ENCODE assay signal across 32 cellular contexts in the genomic region with DNA sequence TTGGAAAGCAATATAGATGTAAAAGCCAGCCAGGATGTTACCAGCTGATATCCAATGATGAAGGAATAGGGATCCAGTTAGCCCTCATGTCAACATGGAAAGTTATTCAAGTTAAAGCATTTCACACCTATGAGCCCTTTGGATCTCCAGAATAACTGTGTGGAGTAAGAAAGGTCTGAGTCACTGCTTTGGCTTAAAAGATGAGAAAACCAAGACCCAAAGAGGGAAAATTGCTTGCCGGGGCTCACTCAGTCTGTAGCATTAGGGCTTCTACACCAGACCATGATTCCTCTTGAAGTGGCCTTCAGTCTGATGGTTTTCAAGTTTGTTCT.
"Had no signal": no experiment of that assay in that cellular context is flagged by ENCODE, and none has a peak within 500 bp of the region (broad histone marks: within the 10 kb centered on the region; RNA-seq: fewer than 3 reads in every experiment).

No MANE protein-coding gene starts in this region.

- H3K4me3 ChIP-seq: cardiac muscle cell, coronary artery, dorsolateral prefrontal cortex, neural progenitor cell, stomach, suprapubic skin, tibial artery, upper lobe of right lung had no signal

- H2AFZ ChIP-seq: neural progenitor cell had no signal

- H3K4me1 ChIP-seq: neural progenitor cell, stomach, suprapubic skin, upper lobe of right lung had no signal

- H3K4me1 Mint-ChIP-seq: activated CD4-positive, alpha-beta memory T cell treated with anti-CD3 and anti-CD28 coated beads, Interleukin-2, amount 10 ng/mL, durations not matched to agents 7 days and 5 days; activated naive CD8-positive, alpha-beta T cell treated with anti-CD3 and anti-CD28 coated beads, Interleukin-2, amount 50 U/mL, for 24 hours; activated T-helper 17 cell treated with anti-CD3 and anti-CD28 coated beads, Interleukin-2, amount 50 U/mL, for 72 hours; immature natural killer cell; memory B cell; neural progenitor cell; WTC11 had no signal

- H3K27me3 Mint-ChIP-seq: activated CD4-positive, alpha-beta memory T cell treated with anti-CD3 and anti-CD28 coated beads, Interleukin-2, amount 10 ng/mL, durations not matched to agents 7 days and 5 days; activated naive CD4-positive, alpha-beta T cell treated with anti-CD3 and anti-CD28 coated beads, Interleukin-2, amount 50 U/mL, for 24 hours; activated naive CD8-positive, alpha-beta T cell treated with anti-CD3 and anti-CD28 coated beads, Interleukin-2, amount 50 U/mL, for 24 hours; activated T-helper 17 cell treated with anti-CD3 and anti-CD28 coated beads, Interleukin-2, amount 50 U/mL, for 72 hours; memory B cell had no signal

- H3K9me3 ChIP-seq: stomach, suprapubic skin, tibial artery, upper lobe of right lung had no signal

- H3K27ac ChIP-seq: cardiac muscle cell, coronary artery, dorsolateral prefrontal cortex, neural progenitor cell, stomach, suprapubic skin, tibial artery, upper lobe of right lung had no signal

- H3K4me2 ChIP-seq: neural progenitor cell had no signal

- H3K27ac Mint-ChIP-seq: activated CD4-positive, alpha-beta memory T cell treated with anti-CD3 and anti-CD28 coated beads, Interleukin-2, amount 10 ng/mL, durations not matched to agents 7 days and 5 days; activated CD4-positive, alpha-beta T cell treated with anti-CD3 and anti-CD28 coated beads, Interleukin-2, amount 10 ng/mL, durations not matched to agents 7 days and 5 days; activated naive CD4-positive, alpha-beta T cell treated with anti-CD3 and anti-CD28 coated beads, Interleukin-2, amount 50 U/mL, for 24 hours; activated naive CD8-positive, alpha-beta T cell treated with anti-CD3 and anti-CD28 coated beads, Interleukin-2, amount 50 U/mL, for 24 hours; activated T-helper 17 cell treated with anti-CD3 and anti-CD28 coated beads, Interleukin-2, amount 50 U/mL, for 72 hours; immature natural killer cell; memory B cell; neural progenitor cell; stimulated activated naive B cell treated with anti-CD40 and anti-IgM and Interleukin-4, amounts not matched to agents 10 μg/mL and 1 μg/mL and 100 μg/mL, for 72 hours; T-helper 1 cell treated with Interleukin-12 subunit alpha and Interleukin-12 subunit beta and Interleukin-4 antibody, amounts not matched to agents 30 μg/mL and 1 μg/mL, for 36 hours; WTC11 had no signal

- H3K4me3 Mint-ChIP-seq: activated CD4-positive, alpha-beta memory T cell treated with anti-CD3 and anti-CD28 coated beads, Interleukin-2, amount 10 ng/mL, durations not matched to agents 7 days and 5 days; activated CD4-positive, alpha-beta T cell treated with anti-CD3 and anti-CD28 coated beads, Interleukin-2, amount 10 ng/mL, durations not matched to agents 7 days and 5 days; activated naive CD4-positive, alpha-beta T cell treated with anti-CD3 and anti-CD28 coated beads, Interleukin-2, amount 50 U/mL, for 24 hours; activated naive CD8-positive, alpha-beta T cell treated with anti-CD3 and anti-CD28 coated beads, Interleukin-2, amount 50 U/mL, for 24 hours; activated T-cell treated with anti-CD3 and anti-CD28 coated beads, Interleukin-2, amount 50 U/mL, for 4 hours; activated T-helper 17 cell treated with anti-CD3 and anti-CD28 coated beads, Interleukin-2, amount 50 U/mL, for 72 hours; immature natural killer cell; memory B cell; naive thymus-derived CD8-positive, alpha-beta T cell; neural progenitor cell; stimulated activated naive B cell treated with anti-CD40 and anti-IgM and Interleukin-4, amounts not matched to agents 10 μg/mL and 1 μg/mL and 100 μg/mL, for 72 hours; T-helper 1 cell treated with Interleukin-12 subunit alpha and Interleukin-12 subunit beta and Interleukin-4 antibody, amounts not matched to agents 30 μg/mL and 1 μg/mL, for 36 hours; WTC11 had no signal

- DNase-seq: activated CD4-positive, alpha-beta memory T cell treated with anti-CD3 and anti-CD28 coated beads, Interleukin-2, amount 10 ng/mL, durations not matched to agents 7 days and 5 days; activated CD4-positive, alpha-beta T cell treated with anti-CD3 and anti-CD28 coated beads for 1 hour; activated CD4-positive, alpha-beta T cell treated with anti-CD3 and anti-CD28 coated beads, Interleukin-2, amount 10 ng/mL, durations not matched to agents 7 days and 5 days; activated gamma-delta T cell treated with Interleukin-2 at 50 U/mL for 16 hours; activated naive CD8-positive, alpha-beta T cell treated with anti-CD3 and anti-CD28 coated beads, Interleukin-2, amount 50 U/mL, for 24 hours; activated T-cell treated with anti-CD3 and anti-CD28 coated beads, Interleukin-2, amount 50 U/mL, for 4 hours; amygdala; dorsolateral prefrontal cortex; effector memory CD4-positive, alpha-beta T cell; head of caudate nucleus; hypothalamus; immature natural killer cell; naive thymus-derived CD8-positive, alpha-beta T cell; occipital lobe; right cardiac atrium; stimulated activated CD4-positive, alpha-beta T cell treated with anti-CD3 and anti-CD28 coated beads, Interleukin-15, amount 100 ng/mL, for 24 hours; stimulated activated CD4-positive, alpha-beta T cell treated with anti-CD3 and anti-CD28 coated beads, Interleukin-2, amount 100 ng/mL, for 24 hours; stimulated activated naive B cell treated with anti-CD40 and anti-IgM and Interleukin-4, amounts not matched to agents 10 μg/mL and 1 μg/mL and 100 μg/mL, for 72 hours; stomach; SW 1271; T-helper 9 cell; tibial artery; upper lobe of right lung had no signal

- H3K27me3 ChIP-seq: cardiac muscle cell, dorsolateral prefrontal cortex, neural progenitor cell, stomach, suprapubic skin, tibial artery, upper lobe of right lung had no signal

- H3K36me3 ChIP-seq: cardiac muscle cell, neural progenitor cell, stomach, suprapubic skin, tibial artery, upper lobe of right lung had no signal

- H3K36me3 Mint-ChIP-seq: activated naive CD4-positive, alpha-beta T cell treated with anti-CD3 and anti-CD28 coated beads, Interleukin-2, amount 50 U/mL, for 24 hours; immature natural killer cell; memory B cell; naive thymus-derived CD8-positive, alpha-beta T cell; neural progenitor cell; stimulated activated naive B cell treated with anti-CD40 and anti-IgM and Interleukin-4, amounts not matched to agents 10 μg/mL and 1 μg/mL and 100 μg/mL, for 72 hours; WTC11 had no signal

- H3K9ac ChIP-seq: neural progenitor cell had no signal

- H3K9me3 Mint-ChIP-seq: activated CD4-positive, alpha-beta memory T cell treated with anti-CD3 and anti-CD28 coated beads, Interleukin-2, amount 10 ng/mL, durations not matched to agents 7 days and 5 days; activated CD4-positive, alpha-beta T cell treated with anti-CD3 and anti-CD28 coated beads, Interleukin-2, amount 10 ng/mL, durations not matched to agents 7 days and 5 days; activated naive CD4-positive, alpha-beta T cell treated with anti-CD3 and anti-CD28 coated beads, Interleukin-2, amount 50 U/mL, for 24 hours; activated naive CD8-positive, alpha-beta T cell treated with anti-CD3 and anti-CD28 coated beads, Interleukin-2, amount 50 U/mL, for 24 hours; activated T-cell treated with anti-CD3 and anti-CD28 coated beads, Interleukin-2, amount 50 U/mL, for 4 hours; activated T-helper 17 cell treated with anti-CD3 and anti-CD28 coated beads, Interleukin-2, amount 50 U/mL, for 72 hours; memory B cell; naive thymus-derived CD8-positive, alpha-beta T cell; neural progenitor cell; stimulated activated naive B cell treated with anti-CD40 and anti-IgM and Interleukin-4, amounts not matched to agents 10 μg/mL and 1 μg/mL and 100 μg/mL, for 72 hours; T-helper 1 cell treated with Interleukin-12 subunit alpha and Interleukin-12 subunit beta and Interleukin-4 antibody, amounts not matched to agents 30 μg/mL and 1 μg/mL, for 36 hours; WTC11 had no signal
